In the genomic region with DNA sequence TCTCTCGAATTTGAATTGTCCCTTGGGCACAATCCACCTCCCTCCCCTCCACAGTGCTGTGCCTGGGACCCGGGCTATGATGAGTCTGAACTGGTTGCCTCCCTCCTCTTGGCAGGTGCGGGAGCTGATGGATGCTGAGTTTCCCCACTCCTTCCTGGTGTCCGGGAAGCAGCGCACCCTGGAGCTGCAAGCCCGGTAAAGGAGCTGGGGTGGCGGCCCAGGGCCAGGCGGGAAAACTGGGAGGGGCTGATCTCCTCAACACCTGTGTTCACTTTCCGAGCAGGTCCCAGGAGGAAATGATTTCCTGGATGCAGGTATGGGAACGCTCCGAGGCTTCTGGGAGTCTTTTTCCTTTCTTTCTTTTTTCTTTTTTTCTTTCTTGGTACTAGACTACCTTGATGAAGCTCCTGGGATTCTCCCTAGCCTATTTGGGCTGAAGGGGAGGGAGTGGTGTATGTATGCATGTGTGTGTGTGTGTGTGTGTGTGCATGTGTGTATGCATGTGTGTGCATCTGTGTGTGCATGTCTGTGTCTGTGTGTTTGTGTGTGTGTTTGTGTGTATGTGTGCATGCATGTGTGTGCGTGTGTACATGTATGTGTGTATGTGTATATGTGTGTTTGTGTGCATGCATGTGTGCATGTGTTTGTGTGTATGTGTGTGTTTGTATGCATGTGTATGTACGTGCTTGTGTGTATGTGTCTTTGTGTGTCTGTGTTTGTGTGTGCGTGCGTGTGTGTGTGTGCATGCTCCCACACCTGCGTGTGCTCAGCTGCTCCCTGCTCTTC, we compare ENCODE assay signal across 15 cellular contexts. TPM values are rescaled to one million over a fixed set of nuclear protein-coding genes. Genes with fewer than 3 reads are reported as not detected.
DNase-seq lines count a peak whose midpoint lies in the region; TF ChIP-seq lines count a peak whose summit lies in the region.
"Had no signal": no experiment of that assay in that cellular context is flagged by ENCODE, and none has a peak within 500 bp of the region (broad histone marks: within the 10 kb centered on the region; RNA-seq: fewer than 3 reads in every experiment).

No MANE protein-coding gene starts in this region.

- no peak overlapping the region for H3K27ac ChIP-seq in neural progenitor cell
- H3K27ac ChIP-seq: ovary, tibial artery had no signal

- H3K4me3 Mint-ChIP-seq in IgD-negative memory B cell, result no peak overlapping the region
- no peak overlapping the region for H3K4me3 Mint-ChIP-seq in activated CD4-positive, alpha-beta memory T cell treated with anti-CD3 and anti-CD28 coated beads for 36 hours
- H3K4me3 Mint-ChIP-seq in neural progenitor cell, result no peak overlapping the region
- H3K4me3 Mint-ChIP-seq in mesothelial cell of epicardium, result no peak overlapping the region
- H3K4me3 Mint-ChIP-seq: memory B cell had no signal

- H3K9me3 Mint-ChIP-seq in IgD-negative memory B cell (no peaks in the 10 kb centered on the region), neural progenitor cell (no peaks in the 10 kb centered on the region), mesothelial cell of epicardium (no peaks in the 10 kb centered on the region)
- no peaks in the 10 kb centered on the region for H3K9me3 Mint-ChIP-seq in activated CD4-positive, alpha-beta memory T cell treated with anti-CD3 and anti-CD28 coated beads for 36 hours
- H3K9me3 Mint-ChIP-seq: memory B cell had no signal

- intact Hi-C loops in activated CD4-positive, alpha-beta memory T cell treated with anti-CD3 and anti-CD28 coated beads for 36 hours (cut with micrococcal nuclease), result loop anchor here (1.0 kb wide), 1 partner anchor 31 kb away; no protein-coding TSS in a partner anchor

- no peak overlapping the region for H3K4me3 ChIP-seq in neural progenitor cell
- no peak overlapping the region for H3K4me3 ChIP-seq in BE2C (ENCODE audit: low read depth, low read length)
- H3K4me3 ChIP-seq: ovary, tibial artery had no signal

- TF ChIP-seq CTCF in neural progenitor cell (IDR thresholded peaks at IDR 0.05) (no peak), BE2C (IDR thresholded peaks at IDR 0.05; ENCODE audit: low read depth, low read length) (no peak), mesothelial cell of epicardium (IDR thresholded peaks at IDR 0.05; ENCODE audit: unreplicated experiment) (no peak)

- H3K4me1 Mint-ChIP-seq in IgD-negative memory B cell, result peaks cover 6 to 19% (median 16%) of the 10 kb centered on the region in 3 donors
- H3K4me1 Mint-ChIP-seq in activated CD4-positive, alpha-beta memory T cell treated with anti-CD3 and anti-CD28 coated beads for 36 hours (ENCODE audit: low read depth), result peaks cover 64% of the 10 kb centered on the region
- H3K4me1 Mint-ChIP-seq in neural progenitor cell, result peaks cover 38% of the 10 kb centered on the region
- peaks cover 15% of the 10 kb centered on the region for H3K4me1 Mint-ChIP-seq in mesothelial cell of epicardium

- CTCF ChIA-PET in activated CD4-positive, alpha-beta memory T cell treated with anti-CD3 and anti-CD28 coated beads for 36 hours (lab: Charles Lee), result interaction anchor here (0.6 to 22.4 kb wide), 24 partner anchors 10 to 305 kb away, joined by 3 to 850 read pairs (median 7); a partner anchor contains a TSS

- peak overlapping the region; percentile 18 for H2AFZ ChIP-seq in neural progenitor cell (replicated peaks)

- POLR2A ChIA-PET in activated CD4-positive, alpha-beta memory T cell treated with anti-CD3 and anti-CD28 coated beads for 36 hours (lab: Charles Lee), result interaction anchor here (0.5 to 5.2 kb wide), 4 partner anchors 19 to 189 kb away, joined by 5 to 20 read pairs (median 10); a partner anchor contains a TSS

- peaks cover 8% of the 10 kb centered on the region for H3F3A ChIP-seq in neural progenitor cell (ENCODE audit: low read depth)

- H3K36me3 ChIP-seq in neural progenitor cell (no peaks in the 10 kb centered on the region), BE2C (no peaks in the 10 kb centered on the region)
- H3K36me3 ChIP-seq: ovary, tibial artery had no signal

- H3K27me3 Mint-ChIP-seq in IgD-negative memory B cell (no peaks in the 10 kb centered on the region), neural progenitor cell (ENCODE audit: insufficient read depth, low read depth) (peaks cover 9% of the 10 kb centered on the region), mesothelial cell of epicardium (ENCODE audit: low read depth) (no peaks in the 10 kb centered on the region)
- no peaks in the 10 kb centered on the region for H3K27me3 Mint-ChIP-seq in activated CD4-positive, alpha-beta memory T cell treated with anti-CD3 and anti-CD28 coated beads for 36 hours
- H3K27me3 Mint-ChIP-seq: memory B cell had no signal

- H3K4me1 ChIP-seq in neural progenitor cell, result peaks cover 7% of the 10 kb centered on the region
- peaks cover 16% of the 10 kb centered on the region for H3K4me1 ChIP-seq in BE2C

- peak overlapping the region in 2 of 3 donors; percentile 59 for H3K27ac Mint-ChIP-seq in IgD-negative memory B cell
- H3K27ac Mint-ChIP-seq in activated CD4-positive, alpha-beta memory T cell treated with anti-CD3 and anti-CD28 coated beads for 36 hours, result peak overlapping the region; percentile 25
- peak overlapping the region; percentile 46 for H3K27ac Mint-ChIP-seq in neural progenitor cell
- H3K27ac Mint-ChIP-seq in mesothelial cell of epicardium, result no peak overlapping the region
- H3K27ac Mint-ChIP-seq: memory B cell had no signal

- DNase-seq in NCI-H2029 (lab: John Stamatoyannopoulos, UW) (peak; percentile 40), NCI-H2029 treated with DMSO at 0.1 percent for 48 hours (lab: John Stamatoyannopoulos, UW) (no peak), neural progenitor cell (ENCODE audit: low spot score) (no peak), ecto neural progenitor cell (ENCODE audit: low spot score) (no peak), BE2C (no peak), mesothelial cell of epicardium (ENCODE audit: low spot score in 2 of 2, unreplicated experiment in 2 of 2) (no peak)
- DNase-seq in activated CD4-positive, alpha-beta memory T cell treated with anti-CD3 and anti-CD28 coated beads for 36 hours, result no peak
- DNase-seq: erythroblast; IMR-90; ovary; stimulated activated CD4-positive, alpha-beta T cell treated with anti-CD3 and anti-CD28 coated beads, Interleukin-12 subunit alpha, Interleukin-12 subunit beta, amount 100 ng/mL, for 4 hours; tibial artery had no signal

- no peaks in the 10 kb centered on the region for H3K9me3 ChIP-seq in neural progenitor cell (ENCODE audit: low read depth)
- H3K9me3 ChIP-seq in BE2C, result no peaks in the 10 kb centered on the region
- H3K9me3 ChIP-seq: ovary, tibial artery had no signal

- H3K9ac ChIP-seq in neural progenitor cell, result no peak overlapping the region

- no peaks in the 10 kb centered on the region for H3K79me2 ChIP-seq in neural progenitor cell (ENCODE audit: low read depth)

- no peaks in the 10 kb centered on the region for H3K36me3 Mint-ChIP-seq in IgD-negative memory B cell
- H3K36me3 Mint-ChIP-seq in activated CD4-positive, alpha-beta memory T cell treated with anti-CD3 and anti-CD28 coated beads for 36 hours, result no peaks in the 10 kb centered on the region
- no peaks in the 10 kb centered on the region for H3K36me3 Mint-ChIP-seq in neural progenitor cell
- no peaks in the 10 kb centered on the region for H3K36me3 Mint-ChIP-seq in mesothelial cell of epicardium

- H4K20me1 ChIP-seq in neural progenitor cell (ENCODE audit: low read depth), result no peaks in the 10 kb centered on the region

- H3K27me3 ChIP-seq in neural progenitor cell (no peaks in the 10 kb centered on the region), BE2C (no peaks in the 10 kb centered on the region)
- H3K27me3 ChIP-seq: ovary, tibial artery had no signal

- H3K4me2 ChIP-seq in neural progenitor cell, result no peak overlapping the region

RNA-seq across cellular contexts. Expression of a gene that starts 15.2 kb away (rescaled TPM):
- polyA plus RNA-seq in IgD-negative memory B cell, result 99.8 TPM
- under 1 TPM; 0.48 to 0.52 TPM for total RNA-seq in activated CD4-positive, alpha-beta memory T cell treated with anti-CD3 and anti-CD28 coated beads for 36 hours
- total RNA-seq in neural progenitor cell (ENCODE audit: low replicate concordance) (0.06 and 0.12 TPM in 2 replicates), mesothelial cell of epicardium (not detected in 3 replicates)
- polyA plus RNA-seq in BE2C (2012; ENCODE audit: insufficient read depth, insufficient read length, low read depth), result not detected
- total RNA-seq: A673, IMR-90 had no signal

RNA-seq across cellular contexts. Expression of a gene that starts 34.6 kb away (rescaled TPM):
- 69.5 TPM for polyA plus RNA-seq in IgD-negative memory B cell
- total RNA-seq in activated CD4-positive, alpha-beta memory T cell treated with anti-CD3 and anti-CD28 coated beads for 36 hours, result 100 to 1,000 TPM; 109 to 114 TPM
- total RNA-seq in neural progenitor cell (ENCODE audit: low replicate concordance), result 144 and 250 TPM in 2 replicates
- polyA plus RNA-seq in BE2C (2012; ENCODE audit: insufficient read depth, insufficient read length, low read depth), result 205 TPM
- total RNA-seq in mesothelial cell of epicardium, result 148 to 153 TPM (median 151 TPM) in 3 replicates
